In the genomic region with DNA sequence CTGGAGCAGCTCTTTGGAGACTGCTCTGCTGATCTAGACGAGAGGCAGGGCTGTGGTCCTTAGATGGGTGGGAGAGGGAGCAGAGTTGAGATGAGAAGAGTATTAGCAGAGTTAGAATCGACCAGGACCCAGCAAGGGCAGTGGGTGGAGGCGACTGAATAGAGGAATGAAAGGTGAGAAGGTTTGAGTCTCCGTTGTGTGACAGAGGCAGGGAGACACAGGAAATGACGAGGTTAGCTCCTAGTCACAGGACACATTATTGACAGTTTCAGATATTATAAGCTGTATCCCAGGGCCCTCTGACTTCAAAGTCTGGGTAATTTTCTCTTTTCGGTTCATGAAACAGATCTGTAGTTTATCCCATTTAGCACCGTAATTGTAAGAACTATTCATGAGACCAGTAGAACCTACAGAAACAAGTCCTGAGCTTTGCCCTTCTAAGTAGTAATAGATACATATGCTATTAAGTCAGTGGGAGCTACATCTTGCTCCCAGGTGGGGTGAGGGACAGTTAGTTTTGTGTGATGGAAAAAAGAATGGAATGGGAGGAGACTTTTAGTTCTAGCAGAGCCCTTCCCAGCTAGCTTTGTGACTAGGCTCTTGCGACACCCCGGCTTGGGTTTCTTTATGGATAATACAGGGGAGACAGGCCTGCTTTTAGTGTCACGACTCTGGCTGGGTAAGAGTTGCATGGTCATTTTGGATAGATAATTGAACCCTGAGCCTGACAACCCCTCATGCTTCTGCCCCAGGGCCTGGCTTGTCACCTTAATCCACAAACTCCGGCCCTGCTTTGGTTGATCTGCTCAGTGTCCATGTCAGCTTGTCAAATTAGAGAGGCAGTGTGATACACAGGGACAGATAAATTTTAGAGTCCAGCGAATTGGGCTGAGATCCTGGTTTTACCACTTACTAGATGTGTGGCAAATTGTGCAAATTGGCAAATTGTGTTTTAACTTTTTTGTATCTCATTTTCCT, we compare ENCODE assay signal across 13 cellular contexts.
A peak's percentile ranks its signal among the peaks of the same experiment; 100 is the strongest.
DNase-seq lines count a peak whose midpoint lies in the region; ATAC-seq and TF ChIP-seq lines count a peak whose summit lies in the region.
"Had no signal": no experiment of that assay in that cellular context is flagged by ENCODE, and none has a peak within 500 bp of the region (broad histone marks: within the 10 kb centered on the region; RNA-seq: fewer than 3 reads in every experiment).

No MANE protein-coding gene starts in this region.

- intact Hi-C loops in MCF 10A (cut with micrococcal nuclease) (loop anchor here (2.0 to 5.0 kb wide), 3 partner anchors 69 to 265 kb away; partner anchors contain the start of genes MGST3 and TMCO1), natural killer cell (cut with micrococcal nuclease) (no loop called here), mucosa of descending colon (cut with DNase I, micrococcal nuclease) (no loop called here)

- POLR2A ChIA-PET in MCF 10A (lab: Yijun Ruan, JAX), result interaction anchor here (0.6 to 10.7 kb wide), 9 partner anchors 9 to 1383 kb away, joined by 3 to 106 read pairs (median 5); partner anchors contain the start of genes MGST3, TMCO1 and UCK2

- H3K4me3 ChIP-seq in DND-41 (ENCODE audit: low read depth in 1 of 2, low read length in 2 of 2) (no peak overlapping the region), mucosa of descending colon (no peak overlapping the region)

- H3K4me1 Mint-ChIP-seq in HFFc6 (ENCODE audit: low read depth) (peaks cover 91% of the 10 kb centered on the region), MCF 10A (ENCODE audit: insufficient read depth, unreplicated experiment) (peaks cover 55% of the 10 kb centered on the region), natural killer cell (peaks cover 18 to 34% of the 10 kb centered on the region in 2 donors)

- H3K4me3 Mint-ChIP-seq in HFFc6 (peak overlapping the region; percentile 71), MCF 10A (ENCODE audit: unreplicated experiment) (no peak overlapping the region), natural killer cell (no peak overlapping the region)
- H3K4me3 Mint-ChIP-seq: nephron had no signal

- ATAC-seq in DND-41 (ENCODE audit: insufficient read depth, low read depth), result peak; percentile 22; the same call in 1 of the 3 replicates
- ATAC-seq in natural killer cell, result peak; percentile 64 to 68 (median 68)
- no peak for ATAC-seq in mucosa of descending colon
- no peak for ATAC-seq in GM19035 (IDR thresholded peaks at IDR 0.05; ENCODE audit: unreplicated experiment)
- ATAC-seq in GM21381 (IDR thresholded peaks at IDR 0.05; ENCODE audit: unreplicated experiment), result no peak
- ATAC-seq in GM19467 (IDR thresholded peaks at IDR 0.05; ENCODE audit: unreplicated experiment), result no peak

- no peaks in the 10 kb centered on the region for H3K27me3 ChIP-seq in DND-41 (ENCODE audit: insufficient read depth, low read length, poor library complexity)

- H3K27ac Mint-ChIP-seq in HFFc6, result peak overlapping the region; percentile 98
- peak overlapping the region; percentile 60 for H3K27ac Mint-ChIP-seq in MCF 10A (ENCODE audit: low read depth, unreplicated experiment)
- peak overlapping the region; percentile 33 to 64 for H3K27ac Mint-ChIP-seq in natural killer cell

- H3K9me3 Mint-ChIP-seq in HFFc6 (no peaks in the 10 kb centered on the region), MCF 10A (ENCODE audit: unreplicated experiment) (no peaks in the 10 kb centered on the region), natural killer cell (no peaks in the 10 kb centered on the region)
- H3K9me3 Mint-ChIP-seq: nephron had no signal

- no peak overlapping the region for H2AFZ ChIP-seq in DND-41 (ENCODE audit: low read depth, low read length)

- no peaks in the 10 kb centered on the region for H3K4me1 ChIP-seq in DND-41 (ENCODE audit: insufficient read depth, low read length)
- H3K4me1 ChIP-seq in mucosa of descending colon (ENCODE audit: low read depth), result no peaks in the 10 kb centered on the region

- H3K27me3 Mint-ChIP-seq in HFFc6 (ENCODE audit: insufficient read depth) (peaks cover 10% of the 10 kb centered on the region), MCF 10A (ENCODE audit: insufficient read depth, unreplicated experiment) (no peaks in the 10 kb centered on the region), natural killer cell (ENCODE audit: low read depth in 2 of 2) (no peaks in the 10 kb centered on the region)

- DNase-seq in DND-41, result no peak
- DNase-seq in HFFc6, result no peak
- DNase-seq in MCF 10A (ENCODE audit: unreplicated experiment), result peak; percentile 74
- DNase-seq in natural killer cell, result no peak
- DNase-seq in mucosa of descending colon, result no peak
- DNase-seq: DMS 273 treated with DMSO at 0.1 percent for 48 hours; hippocampal formation; Karpas-422; stimulated activated CD4-positive, alpha-beta T cell treated with anti-CD3 and anti-CD28 coated beads, Interleukin-4, amount 100 ng/mL, for 4 hours had no signal

- H3K36me3 Mint-ChIP-seq in HFFc6 (ENCODE audit: low read depth), result peaks cover 46% of the 10 kb centered on the region
- peaks cover 54% of the 10 kb centered on the region for H3K36me3 Mint-ChIP-seq in MCF 10A (ENCODE audit: insufficient read depth, unreplicated experiment)
- H3K36me3 Mint-ChIP-seq in natural killer cell, result no peaks in the 10 kb centered on the region

- CTCF ChIA-PET in MCF 10A (lab: Yijun Ruan, JAX), result interaction anchor here (0.6 to 13.7 kb wide), 13 partner anchors 8 to 789 kb away, joined by 3 to 178 read pairs (median 4); no protein-coding TSS in a partner anchor

- no peak overlapping the region for H3K4me2 ChIP-seq in DND-41 (ENCODE audit: insufficient read depth, low read length)

- TF ChIP-seq CTCF in DND-41 (IDR thresholded peaks at IDR 0.05; ENCODE audit: borderline replicate concordance, extremely low read depth, low read length, poor library complexity, severe bottlenecking) (no peak), HFFc6 (IDR thresholded peaks at IDR 0.05) (no peak), MCF 10A (IDR thresholded peaks at IDR 0.05; ENCODE audit: unreplicated experiment) (no peak), natural killer cell (IDR thresholded peaks at IDR 0.05) (no peak), mucosa of descending colon (IDR thresholded peaks at IDR 0.05) (no peak)

- peak overlapping the region; percentile 27 for H3K27ac ChIP-seq in DND-41 (ENCODE audit: low read length)

- H3K36me3 ChIP-seq in DND-41 (ENCODE audit: insufficient read depth, low read length), result peaks cover 92% of the 10 kb centered on the region
- H3K36me3 ChIP-seq in mucosa of descending colon (ENCODE audit: low read depth), result no peaks in the 10 kb centered on the region

- peaks cover 93% of the 10 kb centered on the region for H3K79me2 ChIP-seq in DND-41 (ENCODE audit: insufficient read depth, low read length)

- H3K9me3 ChIP-seq in DND-41 (ENCODE audit: insufficient read depth, low read length, severe bottlenecking), result no peaks in the 10 kb centered on the region
- H3K9me3 ChIP-seq in mucosa of descending colon, result no peaks in the 10 kb centered on the region

- no TSS peak for BruUV-seq in MCF 10A (replicated peaks; lab: Mats Ljungman, UMichigan)

- H4K20me1 ChIP-seq in DND-41 (ENCODE audit: insufficient read depth, low read length), result peaks cover 80% of the 10 kb centered on the region

- H3K9ac ChIP-seq in DND-41 (ENCODE audit: low read depth, low read length), result no peak overlapping the region

Comparison
In these comparisons a context has a peak if more than half of its experiments do, and no peak if none do; other contexts are left out.
1. ATAC-seq: peak in DND-41 (single experiment) and natural killer cell (3 of 3); none in mucosa of descending colon (single experiment), GM19035 (single experiment), GM21381 (single experiment) and GM19467 (single experiment).
2. Peak in every context shown above with its lines, with median percentiles within 50 percentile points of each other: H3K27ac Mint-ChIP-seq.